ENCODE assay signal across 20 cellular contexts in genomic region chr11:3204141-3205015, GRCh38. TPM values are rescaled to one million over a fixed set of nuclear protein-coding genes. Genes with fewer than 3 reads are reported as not detected.
"Had no signal": no experiment of that assay in that cellular context is flagged by ENCODE, and none has a peak within 500 bp of the region (broad histone marks: within the 10 kb centered on the region; RNA-seq: fewer than 3 reads in every experiment).

No MANE protein-coding gene starts in this region.

- H3K27ac Mint-ChIP-seq: activated naive CD8-positive, alpha-beta T cell had no signal

- ATAC-seq: activated T-cell treated with anti-CD3 and anti-CD28 coated beads, Interleukin-2, amount 50 U/mL, for 4 hours; gastrocnemius medialis; naive thymus-derived CD8-positive, alpha-beta T cell; stimulated activated naive CD8-positive, alpha-beta T cell treated with anti-CD3 and anti-CD28 coated beads, Interleukin-15, Interleukin-2, amounts not matched to agents 100 U/mL and 50 U/mL, for 24 hours had no signal

- H3K9me3 Mint-ChIP-seq: activated T-cell treated with anti-CD3 and anti-CD28 coated beads, Interleukin-2, amount 50 U/mL, for 4 hours had no signal

- H3K36me3 ChIP-seq: breast epithelium, gastrocnemius medialis, heart left ventricle had no signal

- H3K36me3 Mint-ChIP-seq: activated naive CD8-positive, alpha-beta T cell; naive thymus-derived CD8-positive, alpha-beta T cell had no signal

- H3K27ac ChIP-seq: breast epithelium, epithelial cell of prostate, gastrocnemius medialis, heart left ventricle, SK-N-MC, skin epidermis, VCaP had no signal

- H3K4me3 ChIP-seq: gastrocnemius medialis, SK-N-MC, skin epidermis had no signal

- H3K9me3 ChIP-seq: breast epithelium, gastrocnemius medialis, heart left ventricle had no signal

- DNase-seq: activated CD4-positive, alpha-beta T cell treated with anti-CD3 and anti-CD28 coated beads, Interleukin-2, amount 50 U/mL, for 48 hours; activated effector memory CD4-positive, alpha-beta T cell treated with anti-CD3 and anti-CD28 coated beads, Interleukin-2, amount 50 U/mL, for 16 hours; activated T-cell treated with anti-CD3 and anti-CD28 coated beads, Interleukin-2, amount 50 U/mL, for 4 hours; dermis blood vessel endothelial cell; gastrocnemius medialis; left colon; stimulated activated naive CD8-positive, alpha-beta T cell treated with anti-CD3 and anti-CD28 coated beads, Interleukin-15, Interleukin-2, amounts not matched to agents 100 U/mL and 50 U/mL, for 24 hours; trophoblast cell had no signal

- H3K4me1 ChIP-seq: breast epithelium, gastrocnemius medialis had no signal

- H3K4me3 Mint-ChIP-seq: activated naive CD8-positive, alpha-beta T cell had no signal

RNA-seq across cellular contexts. Expression of gene MRGPRG, which starts 14.2 kb away (rescaled TPM):
- total RNA-seq: activated T-cell treated with anti-CD3 and anti-CD28 coated beads, Interleukin-2, amount 50 U/mL, for 4 hours; breast epithelium; cerebellum; dermis blood vessel endothelial cell; gastrocnemius medialis; heart left ventricle; left colon; mucosa of gallbladder; naive thymus-derived CD8-positive, alpha-beta T cell; osteocyte; T-helper 1 cell treated with Interleukin-12 subunit alpha and Interleukin-12 subunit beta and Interleukin-4 antibody, amounts not matched to agents 30 ng/mL and 1 ng/mL, for 36 hours had no signal
- polyA plus RNA-seq: heart left ventricle; naive thymus-derived CD8-positive, alpha-beta T cell had no signal

RNA-seq across cellular contexts. Expression of gene MRGPRE, which starts 27.8 kb away (rescaled TPM):
- total RNA-seq: activated T-cell treated with anti-CD3 and anti-CD28 coated beads, Interleukin-2, amount 50 U/mL, for 4 hours; breast epithelium; dermis blood vessel endothelial cell; gastrocnemius medialis; left colon; naive thymus-derived CD8-positive, alpha-beta T cell; osteocyte; T-helper 1 cell treated with Interleukin-12 subunit alpha and Interleukin-12 subunit beta and Interleukin-4 antibody, amounts not matched to agents 30 ng/mL and 1 ng/mL, for 36 hours had no signal
- polyA plus RNA-seq: naive thymus-derived CD8-positive, alpha-beta T cell had no signal
